21 cellular contexts compared by ENCODE assay signal in the genomic region with DNA sequence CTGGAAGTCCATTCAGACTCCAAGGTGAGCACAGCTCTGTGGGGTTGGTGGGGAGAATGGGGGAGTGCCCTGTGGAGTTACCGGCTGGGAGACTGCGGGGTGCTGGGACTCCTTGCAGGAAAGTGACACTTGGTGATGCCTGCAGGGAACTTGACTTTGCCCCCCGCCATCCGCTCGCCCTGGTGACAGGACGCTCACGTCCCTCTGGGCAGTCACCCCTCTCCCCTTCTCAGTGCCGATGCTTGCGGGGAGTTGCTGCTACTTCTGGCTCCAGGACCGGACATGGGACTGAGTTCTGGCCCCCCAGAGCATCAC.
"Had no signal": no experiment of that assay in that cellular context is flagged by ENCODE, and none has a peak within 500 bp of the region (broad histone marks: within the 10 kb centered on the region; RNA-seq: fewer than 3 reads in every experiment).

No MANE protein-coding gene starts in this region.

- H3K36me3 ChIP-seq: colonic mucosa, gastrocnemius medialis, ovary, right lobe of liver, thyroid gland had no signal

- H3K27ac ChIP-seq: colonic mucosa, epithelial cell of prostate, gastrocnemius medialis, ovary, right lobe of liver, thyroid gland had no signal

- ATAC-seq: esophagus mucosa; gastrocnemius medialis; left ventricle myocardium superior; right lobe of liver; stimulated activated naive B cell treated with anti-CD40 and anti-IgM and Interleukin-4, amounts not matched to agents 10 μg/mL and 1 μg/mL and 100 μg/mL, for 72 hours had no signal

- DNase-seq: colonic mucosa; effector CD8-positive, alpha-beta T cell; endodermal cell; foreskin fibroblast; gastrocnemius medialis; left ventricle myocardium superior; occipital lobe; ovary; stimulated activated CD4-positive, alpha-beta T cell treated with anti-CD3 and anti-CD28 coated beads, Interleukin-15, amount 100 ng/mL, for 24 hours; stimulated activated CD4-positive, alpha-beta T cell treated with anti-CD3 and anti-CD28 coated beads, Interleukin-2, amount 100 ng/mL, for 48 hours; stimulated activated naive B cell treated with anti-CD40 and anti-IgM and Interleukin-4, amounts not matched to agents 10 μg/mL and 1 μg/mL and 100 μg/mL, for 72 hours; thyroid gland; trophoblast cell had no signal

- H3K4me3 Mint-ChIP-seq: dendritic cell treated with granulocyte-macrophage colony-stimulating factor and Interleukin-4, amounts not matched to agents 40 ng/mL and 50 ng/mL, for 4 days; endodermal cell; memory B cell; nephron progenitor cell; stimulated activated naive B cell treated with anti-CD40 and anti-IgM and Interleukin-4, amounts not matched to agents 10 μg/mL and 1 μg/mL and 100 μg/mL, for 72 hours; stimulated activated naive CD8-positive, alpha-beta T cell treated with anti-CD3 and anti-CD28 coated beads, Interleukin-15, Interleukin-2, amounts not matched to agents 100 ng/mL and 50 ng/mL, for 24 hours had no signal

- H3K4me3 ChIP-seq: colonic mucosa, gastrocnemius medialis, lung, ovary, right lobe of liver, thyroid gland had no signal

- H3K27me3 ChIP-seq: colonic mucosa, ovary, right lobe of liver, thyroid gland had no signal

- H3K4me1 Mint-ChIP-seq: endodermal cell; memory B cell; stimulated activated naive B cell treated with anti-CD40 and anti-IgM and Interleukin-4, amounts not matched to agents 10 μg/mL and 1 μg/mL and 100 μg/mL, for 72 hours had no signal

- H3K27ac Mint-ChIP-seq: dendritic cell treated with granulocyte-macrophage colony-stimulating factor and Interleukin-4, amounts not matched to agents 40 ng/mL and 50 ng/mL, for 4 days; endodermal cell; memory B cell; stimulated activated naive B cell treated with anti-CD40 and anti-IgM and Interleukin-4, amounts not matched to agents 10 μg/mL and 1 μg/mL and 100 μg/mL, for 72 hours; stimulated activated naive CD8-positive, alpha-beta T cell treated with anti-CD3 and anti-CD28 coated beads, Interleukin-15, Interleukin-2, amounts not matched to agents 100 ng/mL and 50 ng/mL, for 24 hours had no signal

- H3K4me1 ChIP-seq: colonic mucosa, gastrocnemius medialis, right lobe of liver, thyroid gland had no signal

- H3K27me3 Mint-ChIP-seq: dendritic cell treated with granulocyte-macrophage colony-stimulating factor and Interleukin-4, amounts not matched to agents 40 ng/mL and 50 ng/mL, for 4 days; stimulated activated naive CD8-positive, alpha-beta T cell treated with anti-CD3 and anti-CD28 coated beads, Interleukin-15, Interleukin-2, amounts not matched to agents 100 ng/mL and 50 ng/mL, for 24 hours had no signal

- H3K9me3 Mint-ChIP-seq: dendritic cell treated with granulocyte-macrophage colony-stimulating factor and Interleukin-4, amounts not matched to agents 40 ng/mL and 50 ng/mL, for 4 days had no signal

- H3K36me3 Mint-ChIP-seq: memory B cell had no signal

- H3K9me3 ChIP-seq: colonic mucosa, gastrocnemius medialis, ovary, right lobe of liver, thyroid gland had no signal
